Comparison of ENCODE assay signal across 1 cellular context in the genomic region with DNA sequence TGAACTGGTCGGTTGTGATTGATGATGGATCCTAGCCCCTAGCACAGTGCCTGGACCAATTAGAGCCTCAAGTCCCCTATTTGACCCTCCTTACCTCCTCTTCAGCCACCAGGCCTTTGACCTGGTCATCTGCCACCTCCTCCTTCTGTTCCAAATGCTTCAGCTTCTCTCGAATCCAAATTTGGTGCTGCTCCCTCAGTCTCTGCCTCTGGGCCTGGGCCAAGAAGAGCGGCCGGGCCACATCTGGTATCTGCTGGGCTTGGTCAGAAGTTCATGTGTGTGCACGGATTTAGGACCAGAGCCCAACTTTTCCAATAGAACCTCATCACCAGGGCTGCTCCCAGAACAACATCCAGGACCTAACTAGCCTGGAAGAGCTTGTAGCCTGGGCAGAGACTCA.
TF ChIP-seq lines count a peak whose summit lies in the region.

No MANE protein-coding gene starts in this region.

TF ChIP-seq in GM23338, 12 proteins besides CTCF, POLR2A, EP300 and RAD21 (continued from another document):
- TF ChIP-seq ZNF331 (CRISPR knock-in tag; IDR thresholded peaks at IDR 0.05; ENCODE audit: low read depth) (no peak), EZH2phosphoT487 (IDR thresholded peaks at IDR 0.05; ENCODE audit: unreplicated experiment) (no peak), EZH2 (IDR thresholded peaks at IDR 0.05; ENCODE audit: low read depth, unreplicated experiment) (no peak), JUNB (IDR thresholded peaks at IDR 0.05; ENCODE audit: unreplicated experiment) (no peak)
- TF ChIP-seq, protein P1, sequence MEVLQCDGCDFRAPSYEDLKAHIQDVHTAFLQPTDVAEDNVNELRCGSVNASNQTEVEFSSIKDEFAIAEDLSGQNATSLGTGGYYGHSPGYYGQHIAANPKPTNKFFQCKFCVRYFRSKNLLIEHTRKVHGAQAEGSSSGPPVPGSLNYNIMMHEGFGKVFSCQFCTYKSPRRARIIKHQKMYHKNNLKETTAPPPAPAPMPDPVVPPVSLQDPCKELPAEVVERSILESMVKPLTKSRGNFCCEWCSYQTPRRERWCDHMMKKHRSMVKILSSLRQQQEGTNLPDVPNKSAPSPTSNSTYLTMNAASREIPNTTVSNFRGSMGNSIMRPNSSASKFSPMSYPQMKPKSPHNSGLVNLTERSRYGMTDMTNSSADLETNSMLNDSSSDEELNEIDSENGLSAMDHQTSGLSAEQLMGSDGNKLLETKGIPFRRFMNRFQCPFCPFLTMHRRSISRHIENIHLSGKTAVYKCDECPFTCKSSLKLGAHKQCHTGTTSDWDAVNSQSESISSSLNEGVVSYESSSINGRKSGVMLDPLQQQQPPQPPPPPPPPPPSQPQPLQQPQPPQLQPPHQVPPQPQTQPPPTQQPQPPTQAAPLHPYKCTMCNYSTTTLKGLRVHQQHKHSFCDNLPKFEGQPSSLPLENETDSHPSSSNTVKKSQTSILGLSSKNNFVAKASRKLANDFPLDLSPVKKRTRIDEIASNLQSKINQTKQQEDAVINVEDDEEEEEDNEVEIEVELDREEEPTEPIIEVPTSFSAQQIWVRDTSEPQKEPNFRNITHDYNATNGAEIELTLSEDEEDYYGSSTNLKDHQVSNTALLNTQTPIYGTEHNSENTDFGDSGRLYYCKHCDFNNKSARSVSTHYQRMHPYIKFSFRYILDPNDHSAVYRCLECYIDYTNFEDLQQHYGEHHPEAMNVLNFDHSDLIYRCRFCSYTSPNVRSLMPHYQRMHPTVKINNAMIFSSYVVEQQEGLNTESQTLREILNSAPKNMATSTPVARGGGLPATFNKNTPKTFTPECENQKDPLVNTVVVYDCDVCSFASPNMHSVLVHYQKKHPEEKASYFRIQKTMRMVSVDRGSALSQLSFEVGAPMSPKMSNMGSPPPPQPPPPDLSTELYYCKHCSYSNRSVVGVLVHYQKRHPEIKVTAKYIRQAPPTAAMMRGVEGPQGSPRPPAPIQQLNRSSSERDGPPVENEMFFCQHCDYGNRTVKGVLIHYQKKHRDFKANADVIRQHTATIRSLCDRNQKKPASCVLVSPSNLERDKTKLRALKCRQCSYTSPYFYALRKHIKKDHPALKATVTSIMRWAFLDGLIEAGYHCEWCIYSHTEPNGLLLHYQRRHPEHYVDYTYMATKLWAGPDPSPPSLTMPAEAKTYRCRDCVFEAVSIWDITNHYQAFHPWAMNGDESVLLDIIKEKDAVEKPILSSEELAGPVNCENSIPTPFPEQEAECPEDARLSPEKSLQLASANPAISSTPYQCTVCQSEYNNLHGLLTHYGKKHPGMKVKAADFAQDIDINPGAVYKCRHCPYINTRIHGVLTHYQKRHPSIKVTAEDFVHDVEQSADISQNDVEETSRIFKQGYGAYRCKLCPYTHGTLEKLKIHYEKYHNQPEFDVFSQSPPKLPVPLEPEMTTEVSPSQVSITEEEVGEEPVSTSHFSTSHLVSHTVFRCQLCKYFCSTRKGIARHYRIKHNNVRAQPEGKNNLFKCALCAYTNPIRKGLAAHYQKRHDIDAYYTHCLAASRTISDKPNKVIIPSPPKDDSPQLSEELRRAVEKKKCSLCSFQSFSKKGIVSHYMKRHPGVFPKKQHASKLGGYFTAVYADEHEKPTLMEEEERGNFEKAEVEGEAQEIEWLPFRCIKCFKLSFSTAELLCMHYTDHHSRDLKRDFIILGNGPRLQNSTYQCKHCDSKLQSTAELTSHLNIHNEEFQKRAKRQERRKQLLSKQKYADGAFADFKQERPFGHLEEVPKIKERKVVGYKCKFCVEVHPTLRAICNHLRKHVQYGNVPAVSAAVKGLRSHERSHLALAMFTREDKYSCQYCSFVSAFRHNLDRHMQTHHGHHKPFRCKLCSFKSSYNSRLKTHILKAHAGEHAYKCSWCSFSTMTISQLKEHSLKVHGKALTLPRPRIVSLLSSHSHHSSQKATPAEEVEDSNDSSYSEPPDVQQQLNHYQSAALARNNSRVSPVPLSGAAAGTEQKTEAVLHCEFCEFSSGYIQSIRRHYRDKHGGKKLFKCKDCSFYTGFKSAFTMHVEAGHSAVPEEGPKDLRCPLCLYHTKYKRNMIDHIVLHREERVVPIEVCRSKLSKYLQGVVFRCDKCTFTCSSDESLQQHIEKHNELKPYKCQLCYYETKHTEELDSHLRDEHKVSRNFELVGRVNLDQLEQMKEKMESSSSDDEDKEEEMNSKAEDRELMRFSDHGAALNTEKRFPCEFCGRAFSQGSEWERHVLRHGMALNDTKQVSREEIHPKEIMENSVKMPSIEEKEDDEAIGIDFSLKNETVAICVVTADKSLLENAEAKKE (CRISPR knock-in tag; IDR thresholded peaks at IDR 0.05) = no peak
